In genomic region chr11:131302831-131303230, GRCh38 we compare ENCODE assay signal across 17 cellular contexts.
"Had no signal": no experiment of that assay in that cellular context is flagged by ENCODE, and none has a peak within 500 bp of the region (broad histone marks: within the 10 kb centered on the region; RNA-seq: fewer than 3 reads in every experiment).

No MANE protein-coding gene starts in this region.

- H3K4me1 ChIP-seq: heart right ventricle, left lung, psoas muscle, upper lobe of left lung had no signal

- ATAC-seq: heart right ventricle; left lung; natural killer cell treated with Interleukin-12 subunit alpha and Interleukin-12 subunit beta and Interleukin-15 and Interleukin-18, amount 100 ng/mL, for 72 hours; psoas muscle; sciatic nerve had no signal

- H3K4me3 Mint-ChIP-seq: activated CD4-positive, alpha-beta memory T cell treated with anti-CD3 and anti-CD28 coated beads for 36 hours; activated naive CD8-positive, alpha-beta T cell treated with anti-CD3 and anti-CD28 coated beads for 36 hours; natural killer cell treated with Interleukin-12 subunit alpha and Interleukin-12 subunit beta and Interleukin-15 and Interleukin-18, amount 100 ng/mL, for 72 hours had no signal

- DNase-seq: activated CD4-positive, alpha-beta memory T cell treated with anti-CD3 and anti-CD28 coated beads for 36 hours; activated gamma-delta T cell; activated naive CD8-positive, alpha-beta T cell treated with anti-CD3 and anti-CD28 coated beads for 36 hours; activated T-cell treated with anti-CD3 and anti-CD28 coated beads, Interleukin-2, amount 50 U/mL, for 48 hours; aorta; central memory CD4-positive, alpha-beta T cell; cortex of kidney; erythroblast; foreskin melanocyte; heart right ventricle; left lung; psoas muscle; stimulated activated CD4-positive, alpha-beta T cell treated with anti-CD3 and anti-CD28 coated beads, Interleukin-12 subunit alpha, Interleukin-12 subunit beta, amount 100 ng/mL, for 4 hours; stimulated activated naive CD4-positive, alpha-beta T cell; upper lobe of left lung had no signal

- H3K27ac ChIP-seq: heart right ventricle, left lung, psoas muscle, upper lobe of left lung had no signal

- H3K36me3 ChIP-seq: heart right ventricle, left lung, upper lobe of left lung had no signal

- H3K27me3 ChIP-seq: upper lobe of left lung had no signal

- H3K4me1 Mint-ChIP-seq: activated naive CD8-positive, alpha-beta T cell treated with anti-CD3 and anti-CD28 coated beads for 36 hours had no signal

- H3K9me3 ChIP-seq: heart right ventricle, left lung, psoas muscle, upper lobe of left lung had no signal

- H3K27ac Mint-ChIP-seq: activated CD4-positive, alpha-beta memory T cell treated with anti-CD3 and anti-CD28 coated beads for 36 hours; activated naive CD8-positive, alpha-beta T cell treated with anti-CD3 and anti-CD28 coated beads for 36 hours; natural killer cell treated with Interleukin-12 subunit alpha and Interleukin-12 subunit beta and Interleukin-15 and Interleukin-18, amount 100 ng/mL, for 72 hours had no signal

- H3K4me3 ChIP-seq: heart right ventricle, left lung, psoas muscle, upper lobe of left lung had no signal

- H3K9me3 Mint-ChIP-seq: activated CD4-positive, alpha-beta memory T cell treated with anti-CD3 and anti-CD28 coated beads for 36 hours; activated naive CD8-positive, alpha-beta T cell treated with anti-CD3 and anti-CD28 coated beads for 36 hours had no signal

- H3K36me3 Mint-ChIP-seq: activated CD4-positive, alpha-beta memory T cell treated with anti-CD3 and anti-CD28 coated beads for 36 hours; activated naive CD8-positive, alpha-beta T cell treated with anti-CD3 and anti-CD28 coated beads for 36 hours; natural killer cell treated with Interleukin-12 subunit alpha and Interleukin-12 subunit beta and Interleukin-15 and Interleukin-18, amount 100 ng/mL, for 72 hours had no signal
